ENCODE assay signal across 2 cellular contexts in the genomic region with DNA sequence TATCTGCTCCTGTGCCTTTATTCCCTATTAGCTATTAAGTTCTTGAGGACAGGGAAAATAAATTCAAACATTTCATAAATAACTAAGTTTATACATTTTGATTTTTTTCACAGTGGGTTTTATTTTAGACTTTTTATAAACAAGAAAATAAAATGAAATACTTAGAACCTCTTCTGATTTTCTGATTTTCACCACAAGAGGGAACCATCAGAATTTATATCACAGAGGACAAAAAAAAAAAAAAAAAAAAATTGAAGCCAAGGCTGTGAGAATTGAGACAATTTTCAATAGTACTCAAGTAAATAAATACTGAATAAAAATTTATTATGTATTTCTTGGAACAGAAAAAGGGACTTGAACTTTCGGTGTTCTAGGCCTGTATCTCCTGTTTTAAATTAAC.
TF ChIP-seq lines count a peak whose summit lies in the region.

No MANE protein-coding gene starts in this region.

TF ChIP-seq in SK-N-SH, 30 proteins besides CTCF, POLR2A, EP300 and RAD21 (continued from another document):
- TF ChIP-seq, protein P1, sequence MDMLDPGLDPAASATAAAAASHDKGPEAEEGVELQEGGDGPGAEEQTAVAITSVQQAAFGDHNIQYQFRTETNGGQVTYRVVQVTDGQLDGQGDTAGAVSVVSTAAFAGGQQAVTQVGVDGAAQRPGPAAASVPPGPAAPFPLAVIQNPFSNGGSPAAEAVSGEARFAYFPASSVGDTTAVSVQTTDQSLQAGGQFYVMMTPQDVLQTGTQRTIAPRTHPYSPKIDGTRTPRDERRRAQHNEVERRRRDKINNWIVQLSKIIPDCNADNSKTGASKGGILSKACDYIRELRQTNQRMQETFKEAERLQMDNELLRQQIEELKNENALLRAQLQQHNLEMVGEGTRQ (IDR thresholded peaks at IDR 0.05; ENCODE audit: borderline replicate concordance, low read depth, low read length) = no peak
- TF ChIP-seq, protein P2, sequence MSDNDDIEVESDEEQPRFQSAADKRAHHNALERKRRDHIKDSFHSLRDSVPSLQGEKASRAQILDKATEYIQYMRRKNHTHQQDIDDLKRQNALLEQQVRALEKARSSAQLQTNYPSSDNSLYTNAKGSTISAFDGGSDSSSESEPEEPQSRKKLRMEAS (IDR thresholded peaks at IDR 0.05; ENCODE audit: low read depth) = no peak
- TF ChIP-seq, protein P3, sequence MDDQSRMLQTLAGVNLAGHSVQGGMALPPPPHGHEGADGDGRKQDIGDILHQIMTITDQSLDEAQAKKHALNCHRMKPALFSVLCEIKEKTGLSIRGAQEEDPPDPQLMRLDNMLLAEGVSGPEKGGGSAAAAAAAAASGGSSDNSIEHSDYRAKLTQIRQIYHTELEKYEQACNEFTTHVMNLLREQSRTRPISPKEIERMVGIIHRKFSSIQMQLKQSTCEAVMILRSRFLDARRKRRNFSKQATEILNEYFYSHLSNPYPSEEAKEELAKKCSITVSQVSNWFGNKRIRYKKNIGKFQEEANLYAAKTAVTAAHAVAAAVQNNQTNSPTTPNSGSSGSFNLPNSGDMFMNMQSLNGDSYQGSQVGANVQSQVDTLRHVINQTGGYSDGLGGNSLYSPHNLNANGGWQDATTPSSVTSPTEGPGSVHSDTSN (IDR thresholded peaks at IDR 0.05) = no peak
- TF ChIP-seq TAF1 (IDR thresholded peaks at IDR 0.05; ENCODE audit: borderline replicate concordance, low read depth, low read length) = no peak
- TF ChIP-seq, protein P4, sequence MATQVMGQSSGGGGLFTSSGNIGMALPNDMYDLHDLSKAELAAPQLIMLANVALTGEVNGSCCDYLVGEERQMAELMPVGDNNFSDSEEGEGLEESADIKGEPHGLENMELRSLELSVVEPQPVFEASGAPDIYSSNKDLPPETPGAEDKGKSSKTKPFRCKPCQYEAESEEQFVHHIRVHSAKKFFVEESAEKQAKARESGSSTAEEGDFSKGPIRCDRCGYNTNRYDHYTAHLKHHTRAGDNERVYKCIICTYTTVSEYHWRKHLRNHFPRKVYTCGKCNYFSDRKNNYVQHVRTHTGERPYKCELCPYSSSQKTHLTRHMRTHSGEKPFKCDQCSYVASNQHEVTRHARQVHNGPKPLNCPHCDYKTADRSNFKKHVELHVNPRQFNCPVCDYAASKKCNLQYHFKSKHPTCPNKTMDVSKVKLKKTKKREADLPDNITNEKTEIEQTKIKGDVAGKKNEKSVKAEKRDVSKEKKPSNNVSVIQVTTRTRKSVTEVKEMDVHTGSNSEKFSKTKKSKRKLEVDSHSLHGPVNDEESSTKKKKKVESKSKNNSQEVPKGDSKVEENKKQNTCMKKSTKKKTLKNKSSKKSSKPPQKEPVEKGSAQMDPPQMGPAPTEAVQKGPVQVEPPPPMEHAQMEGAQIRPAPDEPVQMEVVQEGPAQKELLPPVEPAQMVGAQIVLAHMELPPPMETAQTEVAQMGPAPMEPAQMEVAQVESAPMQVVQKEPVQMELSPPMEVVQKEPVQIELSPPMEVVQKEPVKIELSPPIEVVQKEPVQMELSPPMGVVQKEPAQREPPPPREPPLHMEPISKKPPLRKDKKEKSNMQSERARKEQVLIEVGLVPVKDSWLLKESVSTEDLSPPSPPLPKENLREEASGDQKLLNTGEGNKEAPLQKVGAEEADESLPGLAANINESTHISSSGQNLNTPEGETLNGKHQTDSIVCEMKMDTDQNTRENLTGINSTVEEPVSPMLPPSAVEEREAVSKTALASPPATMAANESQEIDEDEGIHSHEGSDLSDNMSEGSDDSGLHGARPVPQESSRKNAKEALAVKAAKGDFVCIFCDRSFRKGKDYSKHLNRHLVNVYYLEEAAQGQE (IDR thresholded peaks at IDR 0.05; ENCODE audit: low read depth, low read length) = no peak
- no peak for TF ChIP-seq TCF12 (IDR thresholded peaks at IDR 0.05)
- TF ChIP-seq TEAD4 (IDR thresholded peaks at IDR 0.05; ENCODE audit: borderline replicate concordance, insufficient read depth) = no peak
- no peak for TF ChIP-seq FOSL2 (IDR thresholded peaks at IDR 0.05; ENCODE audit: borderline replicate concordance, low read depth)
- no peak for TF ChIP-seq CHD2 (IDR thresholded peaks at IDR 0.05; ENCODE audit: low read length, partially characterized antibody)
- TF ChIP-seq FOXJ3 (CRISPR knock-in tag; IDR thresholded peaks at IDR 0.05) = no peak

TF ChIP-seq in SK-N-SH treated with all-trans-retinoic acid at 6 μM for 48 hours, 23 proteins besides CTCF, POLR2A, EP300 and RAD21 (continued from another document):
- TF ChIP-seq, protein P5, sequence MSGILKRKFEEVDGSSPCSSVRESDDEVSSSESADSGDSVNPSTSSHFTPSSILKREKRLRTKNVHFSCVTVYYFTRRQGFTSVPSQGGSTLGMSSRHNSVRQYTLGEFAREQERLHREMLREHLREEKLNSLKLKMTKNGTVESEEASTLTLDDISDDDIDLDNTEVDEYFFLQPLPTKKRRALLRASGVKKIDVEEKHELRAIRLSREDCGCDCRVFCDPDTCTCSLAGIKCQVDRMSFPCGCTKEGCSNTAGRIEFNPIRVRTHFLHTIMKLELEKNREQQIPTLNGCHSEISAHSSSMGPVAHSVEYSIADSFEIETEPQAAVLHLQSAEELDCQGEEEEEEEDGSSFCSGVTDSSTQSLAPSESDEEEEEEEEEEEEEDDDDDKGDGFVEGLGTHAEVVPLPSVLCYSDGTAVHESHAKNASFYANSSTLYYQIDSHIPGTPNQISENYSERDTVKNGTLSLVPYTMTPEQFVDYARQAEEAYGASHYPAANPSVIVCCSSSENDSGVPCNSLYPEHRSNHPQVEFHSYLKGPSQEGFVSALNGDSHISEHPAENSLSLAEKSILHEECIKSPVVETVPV (CRISPR knock-in tag; IDR thresholded peaks at IDR 0.05) = no peak
- TF ChIP-seq ZNF70 (CRISPR knock-in tag; IDR thresholded peaks at IDR 0.05) = no peak
- TF ChIP-seq TCF4 (CRISPR knock-in tag; IDR thresholded peaks at IDR 0.05; ENCODE audit: borderline replicate concordance) = no peak
- no peak for TF ChIP-seq ZFP30 (CRISPR knock-in tag; IDR thresholded peaks at IDR 0.05)
